In the genomic region with DNA sequence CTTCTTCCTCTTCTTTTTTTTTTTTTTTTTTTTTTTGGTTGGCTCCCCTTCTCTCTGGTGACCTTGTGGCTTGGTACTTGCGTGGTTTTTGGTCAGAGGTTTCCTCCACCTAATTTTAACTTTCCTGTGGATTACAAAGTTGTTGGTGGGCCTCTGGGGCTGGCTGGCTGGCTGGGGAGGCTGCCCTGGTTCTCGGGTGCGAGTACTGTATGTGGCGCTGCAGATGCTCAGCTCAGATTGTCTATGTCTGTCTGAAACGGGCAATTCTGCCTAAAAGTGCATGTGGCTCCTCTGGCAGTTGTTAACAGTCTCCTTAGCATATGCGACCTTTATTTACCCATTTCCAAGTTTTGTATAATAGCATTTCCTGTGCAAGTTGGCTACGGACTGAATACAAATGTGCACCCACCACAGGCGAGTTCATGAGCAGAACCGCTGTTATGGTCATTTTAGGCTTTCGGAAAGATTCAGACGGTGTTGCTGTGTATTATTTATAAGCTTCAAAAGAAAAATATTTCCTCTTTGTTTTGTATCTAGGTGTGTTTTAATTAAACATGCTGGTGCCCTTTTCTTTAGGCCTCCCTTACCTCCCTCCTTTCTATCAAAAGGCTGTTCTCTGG, we compare ENCODE assay signal across 22 cellular contexts. TPM values are rescaled to one million over a fixed set of nuclear protein-coding genes. Genes with fewer than 3 reads are reported as not detected.
DNase-seq lines count a peak whose midpoint lies in the region; ATAC-seq and TF ChIP-seq lines count a peak whose summit lies in the region.
"Had no signal": no experiment of that assay in that cellular context is flagged by ENCODE, and none has a peak within 500 bp of the region (broad histone marks: within the 10 kb centered on the region; RNA-seq: fewer than 3 reads in every experiment).

No MANE protein-coding gene starts in this region.

- H3K14ac ChIP-seq in mesenchymal stem cell (ENCODE audit: low read length in 2 of 2), result no peak overlapping the region

- no peak overlapping the region for H3K4ac ChIP-seq in mesenchymal stem cell (ENCODE audit: low read depth in 1 of 2, low read length in 2 of 2)

- intact Hi-C loops in activated T-helper 1 cell treated with anti-CD3 and anti-CD28 coated beads, Interleukin-12 subunit alpha, Interleukin-12 subunit beta, Interleukin-2, Interleukin-4 antibody, amounts not matched to agents 30 ng/mL and 10 ng/mL and 1 ng/mL, durations not matched to agents 14 hours and 24 hours and 36 hours (cut with micrococcal nuclease), result no loop called here
- intact Hi-C loops in ascending aorta (cut with DNase I), result no loop called here
- intact Hi-C loops in right cardiac atrium (cut with DNase I), result no loop called here

- H2AK5ac ChIP-seq in mesenchymal stem cell (ENCODE audit: low read length, severe bottlenecking), result no peak overlapping the region

- H2BK12ac ChIP-seq in mesenchymal stem cell (ENCODE audit: low read length in 2 of 2), result no peak overlapping the region

- no peak overlapping the region for H4K91ac ChIP-seq in mesenchymal stem cell (ENCODE audit: low read length)

- H3K23ac ChIP-seq in mesenchymal stem cell (ENCODE audit: low read length in 2 of 2), result no peak overlapping the region

- peak; percentile 33 for DNase-seq in SIG-M5 treated with dmso at 0.1 percent for 504 hours (lab: John Stamatoyannopoulos, UW; ENCODE audit: unreplicated experiment)
- DNase-seq in SIG-M5 (lab: John Stamatoyannopoulos, UW), result no peak
- DNase-seq in activated T-helper 1 cell treated with anti-CD3 and anti-CD28 coated beads, Interleukin-12 subunit alpha, Interleukin-12 subunit beta, Interleukin-2, Interleukin-4 antibody, amounts not matched to agents 30 ng/mL and 10 ng/mL and 1 ng/mL, durations not matched to agents 14 hours and 24 hours and 36 hours (ENCODE audit: low spot score), result no peak
- DNase-seq in mesenchymal stem cell, result no peak
- no peak for DNase-seq in stimulated activated naive B cell treated with anti-CD40 and anti-IgM and Interleukin-4, amounts not matched to agents 10 μg/mL and 1 μg/mL and 100 μg/mL, for 72 hours
- no peak for DNase-seq in ascending aorta (ENCODE audit: low spot score in 2 of 2)
- no peak for DNase-seq in RPMI8226
- no peak for DNase-seq in right cardiac atrium
- DNase-seq: BE2C; CD4-positive, alpha-beta T cell; DMS79; Kasumi-1; NCI-H1105 treated with DMSO at 0.1 percent for 48 hours; NCI-H187 treated with DMSO at 0.1 percent for 48 hours; NCI-H526 treated with DMSO at 0.1 percent for 48 hours; NK-92 treated with Interleukin-12 subunit alpha and Interleukin-12 subunit beta, amount 100 ng/mL, for 24 hours; SHP77 treated with DMSO at 0.1 percent for 48 hours had no signal

- H3K4me1 ChIP-seq in mesenchymal stem cell (ENCODE audit: control insufficient read depth, insufficient read depth, low read depth, low read length) (peaks cover 24% of the 10 kb centered on the region), ascending aorta (peaks cover 3 to 23% of the 10 kb centered on the region in 2 donors), right cardiac atrium (ENCODE audit: control insufficient read depth, insufficient read depth, low read length) (peaks cover 6% of the 10 kb centered on the region)
- H3K4me1 ChIP-seq: BE2C had no signal

- no peak overlapping the region for H3K4me2 ChIP-seq in mesenchymal stem cell (ENCODE audit: low read length, poor library complexity, severe bottlenecking)

- H3K36me3 ChIP-seq in mesenchymal stem cell (ENCODE audit: control insufficient read depth in 1 of 2, insufficient read depth in 2 of 2, low read depth in 1 of 2, low read length in 2 of 2), result no peaks in the 10 kb centered on the region
- no peaks in the 10 kb centered on the region for H3K36me3 ChIP-seq in ascending aorta
- H3K36me3 ChIP-seq: BE2C had no signal

- H2BK15ac ChIP-seq in mesenchymal stem cell (ENCODE audit: low read depth, poor library complexity, severe bottlenecking), result no peak overlapping the region

- no peak overlapping the region for H3K18ac ChIP-seq in mesenchymal stem cell (ENCODE audit: low read depth in 1 of 2, low read length in 2 of 2)

- peak overlapping the region; percentile 19 for H3K27ac ChIP-seq in mesenchymal stem cell (ENCODE audit: low read length, poor library complexity, severe bottlenecking)
- H3K27ac ChIP-seq in ascending aorta, result no peak overlapping the region
- H3K27ac ChIP-seq in right cardiac atrium (ENCODE audit: low read length), result no peak overlapping the region
- H3K27ac ChIP-seq: 22Rv1 had no signal

- no peak overlapping the region for H2BK5ac ChIP-seq in mesenchymal stem cell (ENCODE audit: low read depth, low read length, poor library complexity, severe bottlenecking)

- peaks cover 18% of the 10 kb centered on the region for H3K36me3 Mint-ChIP-seq in activated T-helper 1 cell treated with anti-CD3 and anti-CD28 coated beads, Interleukin-12 subunit alpha, Interleukin-12 subunit beta, Interleukin-2, Interleukin-4 antibody, amounts not matched to agents 30 ng/mL and 10 ng/mL and 1 ng/mL, durations not matched to agents 14 hours and 24 hours and 36 hours (ENCODE audit: low read depth)
- peaks cover 0 to 9% of the 10 kb centered on the region in 2 donors for H3K36me3 Mint-ChIP-seq in stimulated activated naive B cell treated with anti-CD40 and anti-IgM and Interleukin-4, amounts not matched to agents 10 μg/mL and 1 μg/mL and 100 μg/mL, for 72 hours

- peaks cover 87% of the 10 kb centered on the region for H3K27me3 Mint-ChIP-seq in activated T-helper 1 cell treated with anti-CD3 and anti-CD28 coated beads, Interleukin-12 subunit alpha, Interleukin-12 subunit beta, Interleukin-2, Interleukin-4 antibody, amounts not matched to agents 30 ng/mL and 10 ng/mL and 1 ng/mL, durations not matched to agents 14 hours and 24 hours and 36 hours (ENCODE audit: insufficient read depth)
- peaks cover 87 to 90% of the 10 kb centered on the region in 2 donors for H3K27me3 Mint-ChIP-seq in stimulated activated naive B cell treated with anti-CD40 and anti-IgM and Interleukin-4, amounts not matched to agents 10 μg/mL and 1 μg/mL and 100 μg/mL, for 72 hours

- H3K4me3 Mint-ChIP-seq in activated T-helper 1 cell treated with anti-CD3 and anti-CD28 coated beads, Interleukin-12 subunit alpha, Interleukin-12 subunit beta, Interleukin-2, Interleukin-4 antibody, amounts not matched to agents 30 ng/mL and 10 ng/mL and 1 ng/mL, durations not matched to agents 14 hours and 24 hours and 36 hours, result peak overlapping the region; percentile 13
- peak overlapping the region in 1 of 2 donors; percentile 31 for H3K4me3 Mint-ChIP-seq in stimulated activated naive B cell treated with anti-CD40 and anti-IgM and Interleukin-4, amounts not matched to agents 10 μg/mL and 1 μg/mL and 100 μg/mL, for 72 hours
- H3K4me3 Mint-ChIP-seq: CD4-positive, alpha-beta T cell had no signal

- no peak for ATAC-seq in stimulated activated naive B cell treated with anti-CD40 and anti-IgM and Interleukin-4, amounts not matched to agents 10 μg/mL and 1 μg/mL and 100 μg/mL, for 72 hours (replicated peaks)
- no peak for ATAC-seq in right cardiac atrium
- ATAC-seq: GM12878 had no signal

- peaks cover 87 to 100% of the 10 kb centered on the region in 2 experiments for H3K27me3 ChIP-seq in mesenchymal stem cell (ENCODE audit: control insufficient read depth in 1 of 2, insufficient read depth in 1 of 2, low read length in 2 of 2)
- H3K27me3 ChIP-seq in ascending aorta, result peaks cover 49% of the 10 kb centered on the region
- peaks cover 5% of the 10 kb centered on the region for H3K27me3 ChIP-seq in right cardiac atrium (ENCODE audit: control insufficient read depth, insufficient read depth)

- no peak overlapping the region for H2AFZ ChIP-seq in mesenchymal stem cell (ENCODE audit: low read depth, low read length)

- peak overlapping the region; percentile 74 for H3K27ac Mint-ChIP-seq in activated T-helper 1 cell treated with anti-CD3 and anti-CD28 coated beads, Interleukin-12 subunit alpha, Interleukin-12 subunit beta, Interleukin-2, Interleukin-4 antibody, amounts not matched to agents 30 ng/mL and 10 ng/mL and 1 ng/mL, durations not matched to agents 14 hours and 24 hours and 36 hours
- H3K27ac Mint-ChIP-seq in stimulated activated naive B cell treated with anti-CD40 and anti-IgM and Interleukin-4, amounts not matched to agents 10 μg/mL and 1 μg/mL and 100 μg/mL, for 72 hours, result peak overlapping the region; percentile 88
- H3K27ac Mint-ChIP-seq: CD4-positive, alpha-beta T cell had no signal

- no peak for TF ChIP-seq CTCF in ascending aorta (IDR thresholded peaks at IDR 0.05)

- H3K9me3 ChIP-seq in mesenchymal stem cell (ENCODE audit: control insufficient read depth, low read length), result no peaks in the 10 kb centered on the region
- H3K9me3 ChIP-seq in ascending aorta, result no peaks in the 10 kb centered on the region
- no peaks in the 10 kb centered on the region for H3K9me3 ChIP-seq in right cardiac atrium (ENCODE audit: control insufficient read depth, low read length)
- H3K9me3 ChIP-seq: BE2C had no signal

- no peak overlapping the region for H3K4me3 ChIP-seq in mesenchymal stem cell (ENCODE audit: insufficient read depth in 1 of 2, low read depth in 1 of 2, low read length in 2 of 2)
- H3K4me3 ChIP-seq in ascending aorta, result no peak overlapping the region
- no peak overlapping the region for H3K4me3 ChIP-seq in right cardiac atrium (ENCODE audit: low read length)
- H3K4me3 ChIP-seq: GM12878 had no signal

- H3K9me3 Mint-ChIP-seq in activated T-helper 1 cell treated with anti-CD3 and anti-CD28 coated beads, Interleukin-12 subunit alpha, Interleukin-12 subunit beta, Interleukin-2, Interleukin-4 antibody, amounts not matched to agents 30 ng/mL and 10 ng/mL and 1 ng/mL, durations not matched to agents 14 hours and 24 hours and 36 hours, result no peaks in the 10 kb centered on the region
- H3K9me3 Mint-ChIP-seq in stimulated activated naive B cell treated with anti-CD40 and anti-IgM and Interleukin-4, amounts not matched to agents 10 μg/mL and 1 μg/mL and 100 μg/mL, for 72 hours, result no peaks in the 10 kb centered on the region
- H3K9me3 Mint-ChIP-seq: CD4-positive, alpha-beta T cell had no signal

- H2BK120ac ChIP-seq in mesenchymal stem cell (ENCODE audit: low read depth, low read length), result no peak overlapping the region

- H3K4me1 Mint-ChIP-seq in activated T-helper 1 cell treated with anti-CD3 and anti-CD28 coated beads, Interleukin-12 subunit alpha, Interleukin-12 subunit beta, Interleukin-2, Interleukin-4 antibody, amounts not matched to agents 30 ng/mL and 10 ng/mL and 1 ng/mL, durations not matched to agents 14 hours and 24 hours and 36 hours (ENCODE audit: low read depth), result peaks cover 58% of the 10 kb centered on the region
- peaks cover 41 to 50% of the 10 kb centered on the region in 2 donors for H3K4me1 Mint-ChIP-seq in stimulated activated naive B cell treated with anti-CD40 and anti-IgM and Interleukin-4, amounts not matched to agents 10 μg/mL and 1 μg/mL and 100 μg/mL, for 72 hours

- H4K8ac ChIP-seq in mesenchymal stem cell (ENCODE audit: low read length), result no peak overlapping the region

- WGBS in mesenchymal stem cell, result 14% methylated on average over 3 of the region's 11 CpGs
- 49% methylated on average over 11 of the region's 11 CpGs for WGBS in right cardiac atrium

- no peak overlapping the region for H3K9ac ChIP-seq in mesenchymal stem cell (ENCODE audit: low read length)

- no peaks in the 10 kb centered on the region for H3K79me1 ChIP-seq in mesenchymal stem cell (replicated peaks; ENCODE audit: low read length, poor library complexity, severe bottlenecking)

RNA-seq across cellular contexts. Expression of a gene that starts 4.4 kb away (rescaled TPM):
- 0.05 TPM in 1 of 2 replicates, not detected in the other for total RNA-seq in activated T-helper 1 cell treated with anti-CD3 and anti-CD28 coated beads, Interleukin-12 subunit alpha, Interleukin-12 subunit beta, Interleukin-2, Interleukin-4 antibody, amounts not matched to agents 30 ng/mL and 10 ng/mL and 1 ng/mL, durations not matched to agents 14 hours and 24 hours and 36 hours
- 0.01 TPM for polyA plus RNA-seq in mesenchymal stem cell (2013, experiment 1 of 2)
- polyA plus RNA-seq in mesenchymal stem cell (2013, experiment 2 of 2), result 0.01 TPM
- total RNA-seq in ascending aorta, result not detected
- total RNA-seq in right cardiac atrium, result not detected
- polyA plus RNA-seq in right cardiac atrium, result 0.02 TPM
- total RNA-seq: CD4-positive, alpha-beta T cell; G401; GM12878; HT-29 had no signal
- polyA plus RNA-seq: AG04450 had no signal
